In the genomic region with DNA sequence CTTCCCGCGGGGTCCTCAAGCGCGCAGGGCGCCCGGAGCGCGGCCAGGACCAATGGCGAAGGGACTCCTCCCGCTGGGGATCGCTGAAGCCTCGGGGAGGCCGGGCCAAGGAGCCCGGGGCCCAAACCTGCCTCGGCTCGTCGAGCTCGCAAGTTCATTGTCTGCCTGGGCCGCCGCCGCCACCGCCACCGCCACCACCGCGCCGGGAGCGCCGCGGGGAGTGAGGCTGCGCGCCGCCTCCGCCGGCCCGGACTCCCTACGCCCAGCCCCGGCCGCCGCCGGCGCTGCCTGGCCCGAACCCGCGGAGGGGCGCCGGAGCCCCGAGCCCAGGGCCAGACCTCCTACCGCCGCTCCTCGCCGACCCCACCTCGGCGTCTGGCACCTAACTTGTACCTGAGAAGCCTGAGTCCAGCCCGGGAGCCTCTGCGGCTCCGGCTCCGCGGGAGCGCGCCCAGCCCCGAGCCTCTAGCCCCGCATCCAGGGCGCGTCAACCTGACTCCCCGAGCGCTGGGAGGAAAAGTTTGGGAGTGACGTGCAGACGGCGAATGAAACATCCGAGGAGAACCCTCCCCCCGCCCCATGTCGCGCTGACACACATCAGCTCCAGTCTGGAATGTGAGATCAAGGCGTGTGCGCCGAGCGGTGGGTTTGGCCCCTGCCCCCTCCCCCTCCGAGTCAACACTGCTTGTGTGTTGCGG, we compare ENCODE assay signal across 8 cellular contexts. TPM values are rescaled to one million over a fixed set of nuclear protein-coding genes. Genes with fewer than 3 reads are reported as not detected.
DNase-seq lines count a peak whose midpoint lies in the region; ATAC-seq and TF ChIP-seq lines count a peak whose summit lies in the region.

A gene with protein sequence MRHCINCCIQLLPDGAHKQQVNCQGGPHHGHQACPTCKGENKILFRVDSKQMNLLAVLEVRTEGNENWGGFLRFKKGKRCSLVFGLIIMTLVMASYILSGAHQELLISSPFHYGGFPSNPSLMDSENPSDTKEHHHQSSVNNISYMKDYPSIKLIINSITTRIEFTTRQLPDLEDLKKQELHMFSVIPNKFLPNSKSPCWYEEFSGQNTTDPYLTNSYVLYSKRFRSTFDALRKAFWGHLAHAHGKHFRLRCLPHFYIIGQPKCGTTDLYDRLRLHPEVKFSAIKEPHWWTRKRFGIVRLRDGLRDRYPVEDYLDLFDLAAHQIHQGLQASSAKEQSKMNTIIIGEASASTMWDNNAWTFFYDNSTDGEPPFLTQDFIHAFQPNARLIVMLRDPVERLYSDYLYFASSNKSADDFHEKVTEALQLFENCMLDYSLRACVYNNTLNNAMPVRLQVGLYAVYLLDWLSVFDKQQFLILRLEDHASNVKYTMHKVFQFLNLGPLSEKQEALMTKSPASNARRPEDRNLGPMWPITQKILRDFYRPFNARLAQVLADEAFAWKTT (minus strand): TSS at position 523 of the 698 bp plus-strand sequence. CDS start 47,386 bp downstream, outside the sequence.

- no peaks in the 10 kb centered on the region for H3K9me3 Mint-ChIP-seq in activated naive CD4-positive, alpha-beta T cell treated with anti-CD3 and anti-CD28 coated beads, Interleukin-2, amount 50 U/mL, for 24 hours
- no peaks in the 10 kb centered on the region for H3K9me3 Mint-ChIP-seq in osteocyte (ENCODE audit: unreplicated experiment)

- ATAC-seq in HG02759 (IDR thresholded peaks at IDR 0.05; ENCODE audit: unreplicated experiment) = peak; percentile 15
- no peak for ATAC-seq in GM18505 (IDR thresholded peaks at IDR 0.05; ENCODE audit: unreplicated experiment)
- no peak for ATAC-seq in HG02870 (IDR thresholded peaks at IDR 0.05; ENCODE audit: unreplicated experiment)

- no peaks in the 10 kb centered on the region for H3K36me3 ChIP-seq in GM06990 (ENCODE audit: control insufficient read depth, insufficient read depth, low read length)
- H3K36me3 ChIP-seq in cardiac muscle cell = no peaks in the 10 kb centered on the region

- H3K4me3 ChIP-seq in GM06990 (replicated peaks; ENCODE audit: low read depth, low read length) (peak within 1 kb of the TSS; percentile 31), cardiac muscle cell (peak within 1 kb of the TSS; percentile 69)

- no peak within 1 kb of the TSS for H3K27ac ChIP-seq in cardiac muscle cell

- TF ChIP-seq CTCF in GM06990 (IDR thresholded peaks at IDR 0.05; ENCODE audit: insufficient read depth, low read length, poor library complexity, severe bottlenecking) = no peak
- TF ChIP-seq CTCF in cardiac muscle cell (IDR thresholded peaks at IDR 0.05; ENCODE audit: low read depth, low read length) = no peak
- TF ChIP-seq CTCF in osteocyte (IDR thresholded peaks at IDR 0.05) = no peak

- H3K27me3 ChIP-seq in GM06990 (replicated peaks; ENCODE audit: control insufficient read depth, insufficient read depth, low read length) (peaks cover 10% of the 10 kb centered on the region), cardiac muscle cell (peaks cover 66% of the 10 kb centered on the region)

- peaks cover 26% of the 10 kb centered on the region for H3K27me3 Mint-ChIP-seq in activated naive CD4-positive, alpha-beta T cell treated with anti-CD3 and anti-CD28 coated beads, Interleukin-2, amount 50 U/mL, for 24 hours
- peaks cover 13% of the 10 kb centered on the region for H3K27me3 Mint-ChIP-seq in osteocyte (ENCODE audit: unreplicated experiment)

- no peaks in the 10 kb centered on the region for H3K4me1 ChIP-seq in cardiac muscle cell (ENCODE audit: low read depth)

- no peak for TF ChIP-seq POLR2A in GM18505 (IDR thresholded peaks at IDR 0.05; ENCODE audit: borderline replicate concordance, extremely low read depth, insufficient read depth, insufficient read length)

- DNase-seq in GM06990 (ENCODE audit: extremely low read depth, insufficient read length) (peak; percentile 20), cardiac muscle cell (ENCODE audit: low read depth in 1 of 2, low spot score in 1 of 2) (peak; percentile 59 to 77), osteocyte (ENCODE audit: extremely low spot score, unreplicated experiment) (no peak), SIG-M5 (lab: John Stamatoyannopoulos, UW) (no peak)

- H3K4me3 Mint-ChIP-seq in activated naive CD4-positive, alpha-beta T cell treated with anti-CD3 and anti-CD28 coated beads, Interleukin-2, amount 50 U/mL, for 24 hours = peak within 1 kb of the TSS; percentile 20
- peak within 1 kb of the TSS; percentile 75 for H3K4me3 Mint-ChIP-seq in osteocyte (ENCODE audit: unreplicated experiment)

- H3K4me1 Mint-ChIP-seq in activated naive CD4-positive, alpha-beta T cell treated with anti-CD3 and anti-CD28 coated beads, Interleukin-2, amount 50 U/mL, for 24 hours = peaks cover 4% of the 10 kb centered on the region
- H3K4me1 Mint-ChIP-seq in osteocyte (ENCODE audit: unreplicated experiment) = peaks cover 51% of the 10 kb centered on the region

- no peaks in the 10 kb centered on the region for H3K36me3 Mint-ChIP-seq in activated naive CD4-positive, alpha-beta T cell treated with anti-CD3 and anti-CD28 coated beads, Interleukin-2, amount 50 U/mL, for 24 hours
- peaks cover 3% of the 10 kb centered on the region for H3K36me3 Mint-ChIP-seq in osteocyte (ENCODE audit: unreplicated experiment)

- H3K9me3 ChIP-seq in cardiac muscle cell (ENCODE audit: low read depth) = no peaks in the 10 kb centered on the region

- H3K27ac Mint-ChIP-seq in activated naive CD4-positive, alpha-beta T cell treated with anti-CD3 and anti-CD28 coated beads, Interleukin-2, amount 50 U/mL, for 24 hours = no peak within 1 kb of the TSS
- peak within 1 kb of the TSS; percentile 38 for H3K27ac Mint-ChIP-seq in osteocyte (ENCODE audit: unreplicated experiment)

RNA-seq across cellular contexts. Expression of the gene that starts here (rescaled TPM):
- total RNA-seq in cardiac muscle cell (1.9 and 2.0 TPM in 2 replicates), osteocyte (66.3 and 73.6 TPM in 2 replicates)
- polyA plus RNA-seq in cardiac muscle cell = 0.92 and 1.9 TPM in 2 replicates

Comparison
In these comparisons a context has a peak if more than half of its experiments do, and no peak if none do; other contexts are left out.
1. RNA of the gene that starts here (total RNA-seq): 66.3 to 73.6 TPM in osteocyte; 1.9 to 2.0 TPM in cardiac muscle cell; every median in the first group is over 10 times any median in the second.
2. DNase-seq: peak in GM06990 (single experiment) and cardiac muscle cell (2 of 2); none in osteocyte (single experiment) and SIG-M5 (single experiment).